ENCODE assay signal across 8 cellular contexts in genomic region chr9:35616681-35617459, GRCh38. TPM values are rescaled to one million over a fixed set of nuclear protein-coding genes. Genes with fewer than 3 reads are reported as not detected.
DNase-seq lines count a peak whose midpoint lies in the region; ATAC-seq, FAIRE-seq and TF ChIP-seq lines count a peak whose summit lies in the region.

No MANE protein-coding gene starts in this region.

- no peak for TF ChIP-seq POLR2A in K562 (conservative IDR thresholded peaks at IDR 0.05)

- WGBS in K562 (ENCODE audit: insufficient coverage, low coverage, missing lambda C conversion rate): 7% methylated on average over 12 of the region's 51 CpGs

- H3K4me1 Mint-ChIP-seq in T-helper 17 cell: peaks cover 52% of the 10 kb centered on the region

- H3K27me3 Mint-ChIP-seq in T-helper 17 cell: no peaks in the 10 kb centered on the region

- H3K4me3 ChIP-seq in K562: peak overlapping the region; percentile 15; the same call in 1 of the 2 replicates

- peaks cover 5 to 24% of the 10 kb centered on the region in 2 experiments; a peak in 3 of 5 replicates for H3K4me1 ChIP-seq in K562 (replicated peaks in 1 of 2; ENCODE audit: control insufficient read depth in 2 of 2, insufficient read depth in 2 of 2, low read length in 2 of 2)

- no peak for TF ChIP-seq EP300 in K562 (IDR thresholded peaks at IDR 0.05; ENCODE audit: low read length)

- H3K4me3 Mint-ChIP-seq in T-helper 17 cell: peak overlapping the region; percentile 92

- no peaks in the 10 kb centered on the region for H3K36me3 ChIP-seq in K562 (ENCODE audit: control insufficient read depth, insufficient read depth, low read length)

- peak overlapping the region in 1 of 2 experiments; percentile 83; a peak in 2 of 4 replicates for H3K9ac ChIP-seq in K562 (ENCODE audit: insufficient read depth in 1 of 2, low read depth in 2 of 2, low read length in 2 of 2)

- peak overlapping the region; percentile 62 for H3K4me2 ChIP-seq in K562 (ENCODE audit: insufficient read depth, low read length)

- intact Hi-C loops in K562 (cut with micrococcal nuclease): no loop called here

- TF ChIP-seq RAD21 in K562 (CRISPR knock-in tag; conservative IDR thresholded peaks at IDR 0.05 in 1 of 2, IDR thresholded peaks at IDR 0.05 in 1 of 2): no peak

- peaks cover 3 to 27% of the 10 kb centered on the region in 2 experiments; a peak in 3 of 5 replicates for H3K27me3 ChIP-seq in K562 (ENCODE audit: control insufficient read depth in 2 of 2, insufficient read depth in 2 of 2, low read length in 2 of 2)

- POLR2A ChIA-PET in K562 (lab: Yijun Ruan, JAX): no interaction called here

- no peak for FAIRE-seq in K562 (lab: Jason Lieb, UNC)

- in situ Hi-C loops in K562 (cut with MboI): no loop called here

- no peaks in the 10 kb centered on the region for H3K9me3 ChIP-seq in T-helper 17 cell (ENCODE audit: control insufficient read depth, low read length, poor library complexity, severe bottlenecking)
- no peaks in the 10 kb centered on the region for H3K9me3 ChIP-seq in K562 (replicated peaks; ENCODE audit: control insufficient read depth, insufficient read depth, low read depth, low read length)

- H2AFZ ChIP-seq in K562 (ENCODE audit: low read depth, low read length): peak overlapping the region; percentile 78

- no peaks in the 10 kb centered on the region for H3K9me1 ChIP-seq in K562 (ENCODE audit: control insufficient read depth, insufficient read depth, low read length)

- peak overlapping the region; percentile 94 for H3K27ac Mint-ChIP-seq in T-helper 17 cell

- no peaks in the 10 kb centered on the region for H3K79me2 ChIP-seq in K562 (ENCODE audit: control insufficient read depth, insufficient read depth, low read length)

- BruUV-seq in K562 (replicated peaks; lab: Mats Ljungman, UMichigan): no TSS peak

- no peak overlapping the region for H3K27ac ChIP-seq in K562 (ENCODE audit: extremely low read depth, low read depth, low read length)

- no peaks in the 10 kb centered on the region for H4K20me1 ChIP-seq in K562 (replicated peaks; ENCODE audit: control insufficient read depth, insufficient read depth, low read length)

- CTCF ChIA-PET in K562 (lab: Yijun Ruan, JAX; ENCODE audit: low intra/inter-chr PET ratio): no interaction called here

- peak; percentile 35 for DNase-seq in DMS79 treated with DMSO at 0.1 percent for 48 hours (lab: John Stamatoyannopoulos, UW)
- DNase-seq in T-helper 17 cell: peak; percentile 36 to 53 (median 52)
- peak in 3 of 4 experiments; percentile 39 to 62 (median 53) for DNase-seq in K562 (ENCODE audit: extremely low read depth in 1 of 4, low spot score in 3 of 4)
- peak; percentile 74 for DNase-seq in iPS-NIHi11 (ENCODE audit: low spot score)
- DNase-seq in stimulated activated CD4-positive, alpha-beta T cell treated with anti-CD3 and anti-CD28 coated beads, Interleukin-12 subunit alpha, Interleukin-12 subunit beta, amount 100 ng/mL, for 48 hours (ENCODE audit: low read depth in 2 of 3, low spot score in 1 of 3): peak; percentile 31 to 53 (median 44)
- DNase-seq in NCI-H2107 (lab: John Stamatoyannopoulos, UW): no peak
- DNase-seq in NCI-H2171 treated with DMSO at 0.1 percent for 48 hours (lab: John Stamatoyannopoulos, UW): no peak

- no peak for TF ChIP-seq CTCF in K562 (IDR thresholded peaks at IDR 0.05 in 2 of 3, conservative IDR thresholded peaks at IDR 0.05 in 1 of 3; ENCODE audit: insufficient read depth in 2 of 3, low read depth in 1 of 3, low read length in 3 of 3)

- H3K36me3 Mint-ChIP-seq in T-helper 17 cell (ENCODE audit: low read depth): peaks cover 2% of the 10 kb centered on the region

- peak; percentile 37 for ATAC-seq in HG02623 (IDR thresholded peaks at IDR 0.05; ENCODE audit: unreplicated experiment)
- ATAC-seq in T-helper 17 cell: peak; percentile 76
- peak; percentile 71 for ATAC-seq in K562

RNA-seq across cellular contexts. Expression of gene CD72, which starts 1.3 kb away (rescaled TPM):
- total RNA-seq in T-helper 17 cell (1 to 10 TPM; 3.5 to 8.1 TPM), K562 (2014; rRNA removed) (0.33 TPM in 1 of 2 replicates, not detected in the other), K562 (2014; rRNA removed; fragmentation: Illumina TruSeq; extraction: Trizol) (0.29 and 0.41 TPM in 2 replicates), K562 (2015; rRNA removed; fragmentation: Illumina TruSeq; extraction: Trizol) (0.62 and 0.75 TPM in 2 replicates), K562 (2021) (0.25 and 0.55 TPM in 2 replicates)
- total RNA-seq in K562 (2011; cell fraction: chromatin; rRNA removed; ENCODE audit: low replicate concordance): 2.0 and 3.5 TPM in 2 replicates
- 1.8 and 2.2 TPM in 2 replicates for total RNA-seq in K562 (2011; cell fraction: nucleolus; rRNA removed)
- total RNA-seq in K562 (2011; cell fraction: nucleoplasm; rRNA removed): 3.8 and 4.7 TPM in 2 replicates
- polyA plus RNA-seq in K562 (2011; rRNA removed) (0.78 and 1.7 TPM in 2 replicates), K562 (2014; fragmentation: Illumina TruSeq; extraction: Trizol) (0.25 and 0.43 TPM in 2 replicates), K562 (2014; fragmentation: Nextera tagmentation; extraction: Ambion mirVana) (under 1 TPM; 0.11 to 0.13 TPM), K562 (2014; rRNA removed) (0.19 and 0.54 TPM in 2 replicates)
- 1.0 TPM in 2 replicates for polyA plus RNA-seq in K562 (2011; cell fraction: cytosol; rRNA removed)
- polyA plus RNA-seq in K562 (2011; cell fraction: nucleus; rRNA removed): 7.0 and 8.5 TPM in 2 replicates
- polyA plus RNA-seq in K562 (2012): 0.74 and 0.98 TPM in 2 replicates
- polyA minus RNA-seq in K562 (2011; rRNA and poly(A)+ RNA removed): 0.70 and 0.87 TPM in 2 replicates
- not detected in 2 replicates for polyA minus RNA-seq in K562 (2011; cell fraction: cytosol; rRNA and poly(A)+ RNA removed)
- 1.2 and 1.6 TPM in 2 replicates for polyA minus RNA-seq in K562 (2011; cell fraction: nucleus; rRNA and poly(A)+ RNA removed)

RNA-seq across cellular contexts. Expression of gene TESK1, which starts 11.8 kb away (rescaled TPM):
- total RNA-seq in T-helper 17 cell (10 to 100 TPM; 31.7 to 31.9 TPM), K562 (2014; rRNA removed) (3.7 and 4.8 TPM in 2 replicates), K562 (2014; rRNA removed; fragmentation: Illumina TruSeq; extraction: Trizol) (1.8 and 2.1 TPM in 2 replicates), K562 (2015; rRNA removed; fragmentation: Illumina TruSeq; extraction: Trizol) (4.1 and 4.3 TPM in 2 replicates), K562 (2021) (7.9 and 10.4 TPM in 2 replicates)
- 31.6 and 38.4 TPM in 2 replicates for total RNA-seq in K562 (2011; cell fraction: chromatin; rRNA removed; ENCODE audit: low replicate concordance)
- 22.0 and 29.9 TPM in 2 replicates for total RNA-seq in K562 (2011; cell fraction: nucleolus; rRNA removed)
- 25.6 and 25.8 TPM in 2 replicates for total RNA-seq in K562 (2011; cell fraction: nucleoplasm; rRNA removed)
- polyA plus RNA-seq in K562 (2011; rRNA removed) (5.9 and 6.2 TPM in 2 replicates), K562 (2014; fragmentation: Illumina TruSeq; extraction: Trizol) (6.0 and 7.4 TPM in 2 replicates), K562 (2014; fragmentation: Nextera tagmentation; extraction: Ambion mirVana) (under 1 TPM; 0.07 to 0.21 TPM), K562 (2014; rRNA removed) (5.9 and 8.1 TPM in 2 replicates)
- polyA plus RNA-seq in K562 (2011; cell fraction: cytosol; rRNA removed): 5.3 and 8.8 TPM in 2 replicates
- polyA plus RNA-seq in K562 (2011; cell fraction: nucleus; rRNA removed): 40.2 and 56.0 TPM in 2 replicates
- polyA plus RNA-seq in K562 (2012): 11.7 and 15.9 TPM in 2 replicates
- 5.2 and 5.7 TPM in 2 replicates for polyA minus RNA-seq in K562 (2011; rRNA and poly(A)+ RNA removed)
- polyA minus RNA-seq in K562 (2011; cell fraction: cytosol; rRNA and poly(A)+ RNA removed): 4.2 and 8.7 TPM in 2 replicates
- 12.4 and 17.7 TPM in 2 replicates for polyA minus RNA-seq in K562 (2011; cell fraction: nucleus; rRNA and poly(A)+ RNA removed)

RNA-seq across cellular contexts. Expression of gene SIT1, which starts 33.9 kb away (rescaled TPM):
- total RNA-seq in T-helper 17 cell: 10 to 100 TPM; 33.9 to 48.9 TPM
- not detected in 2 replicates for total RNA-seq in K562 (2011; cell fraction: chromatin; rRNA removed; ENCODE audit: low replicate concordance)
- not detected in 2 replicates for total RNA-seq in K562 (2011; cell fraction: nucleolus; rRNA removed)
- total RNA-seq in K562 (2011; cell fraction: nucleoplasm; rRNA removed): not detected in 2 replicates
- total RNA-seq in K562 (2014; rRNA removed): not detected in 2 replicates
- total RNA-seq in K562 (2014; rRNA removed; fragmentation: Illumina TruSeq; extraction: Trizol): not detected in 2 replicates
- total RNA-seq in K562 (2015; rRNA removed; fragmentation: Illumina TruSeq; extraction: Trizol): not detected in 2 replicates
- total RNA-seq in K562 (2021): 0.16 TPM in 1 of 2 replicates, not detected in the other
- not detected in 2 replicates for polyA plus RNA-seq in K562 (2011; rRNA removed)
- polyA plus RNA-seq in K562 (2011; cell fraction: cytosol; rRNA removed): not detected in 2 replicates
- polyA plus RNA-seq in K562 (2011; cell fraction: nucleus; rRNA removed): 0.14 TPM in 1 of 2 replicates, not detected in the other
- polyA plus RNA-seq in K562 (2012): 0.11 TPM in 1 of 2 replicates, not detected in the other
- polyA plus RNA-seq in K562 (2014; fragmentation: Illumina TruSeq; extraction: Trizol): not detected in 2 replicates
- polyA plus RNA-seq in K562 (2014; fragmentation: Nextera tagmentation; extraction: Ambion mirVana): not detected
- polyA plus RNA-seq in K562 (2014; rRNA removed): 0.13 TPM in 1 of 2 replicates, not detected in the other
- not detected in 2 replicates for polyA minus RNA-seq in K562 (2011; rRNA and poly(A)+ RNA removed)
- not detected in 2 replicates for polyA minus RNA-seq in K562 (2011; cell fraction: cytosol; rRNA and poly(A)+ RNA removed)
- not detected in 2 replicates for polyA minus RNA-seq in K562 (2011; cell fraction: nucleus; rRNA and poly(A)+ RNA removed)

RNA-seq across cellular contexts. Expression of gene RMRP, which starts 40.9 kb away (rescaled TPM):
- over 10,000 TPM in 1 of 2 donors, 1,000 to 10,000 TPM in 1; 7,466 to 10,512 TPM for total RNA-seq in T-helper 17 cell
- 2,409 and 13,688 TPM in 2 replicates for total RNA-seq in K562 (2011; cell fraction: chromatin; rRNA removed; ENCODE audit: low replicate concordance)
- total RNA-seq in K562 (2011; cell fraction: nucleolus; rRNA removed): 206,583 and 250,153 TPM in 2 replicates
- 28,297 and 120,670 TPM in 2 replicates for total RNA-seq in K562 (2011; cell fraction: nucleoplasm; rRNA removed)
- 32,097 and 89,974 TPM in 2 replicates for total RNA-seq in K562 (2014; rRNA removed)
- 175 and 799 TPM in 2 replicates for total RNA-seq in K562 (2014; rRNA removed; fragmentation: Illumina TruSeq; extraction: Trizol)
- 29,003 and 31,020 TPM in 2 replicates for total RNA-seq in K562 (2015; rRNA removed; fragmentation: Illumina TruSeq; extraction: Trizol)
- total RNA-seq in K562 (2021): 25,789 and 26,070 TPM in 2 replicates
- 30.6 and 75.7 TPM in 2 replicates for polyA plus RNA-seq in K562 (2011; rRNA removed)
- 259 and 413 TPM in 2 replicates for polyA plus RNA-seq in K562 (2011; cell fraction: cytosol; rRNA removed)
- polyA plus RNA-seq in K562 (2011; cell fraction: nucleus; rRNA removed): 1,135 and 1,314 TPM in 2 replicates
- polyA plus RNA-seq in K562 (2012): 26.0 and 33.8 TPM in 2 replicates
- polyA plus RNA-seq in K562 (2014; fragmentation: Illumina TruSeq; extraction: Trizol): not detected in 2 replicates
- polyA plus RNA-seq in K562 (2014; fragmentation: Nextera tagmentation; extraction: Ambion mirVana): not detected
- 968 and 2,315 TPM in 2 replicates for polyA plus RNA-seq in K562 (2014; rRNA removed)
- 12,492 and 15,730 TPM in 2 replicates for polyA minus RNA-seq in K562 (2011; rRNA and poly(A)+ RNA removed)
- polyA minus RNA-seq in K562 (2011; cell fraction: cytosol; rRNA and poly(A)+ RNA removed): 24,287 and 37,114 TPM in 2 replicates
- polyA minus RNA-seq in K562 (2011; cell fraction: nucleus; rRNA and poly(A)+ RNA removed): 96,449 and 361,724 TPM in 2 replicates

RNA-seq across cellular contexts. Expression of gene CCDC107, which starts 41.2 kb away (rescaled TPM):
- total RNA-seq in T-helper 17 cell (10 to 100 TPM; 27.7 to 35.2 TPM), K562 (2014; rRNA removed) (8.1 and 10.8 TPM in 2 replicates), K562 (2014; rRNA removed; fragmentation: Illumina TruSeq; extraction: Trizol) (3.5 and 4.2 TPM in 2 replicates), K562 (2015; rRNA removed; fragmentation: Illumina TruSeq; extraction: Trizol) (6.0 and 6.1 TPM in 2 replicates), K562 (2021) (7.0 and 9.7 TPM in 2 replicates)
- total RNA-seq in K562 (2011; cell fraction: chromatin; rRNA removed; ENCODE audit: low replicate concordance): 5.7 and 12.2 TPM in 2 replicates
- 13.5 and 13.7 TPM in 2 replicates for total RNA-seq in K562 (2011; cell fraction: nucleolus; rRNA removed)
- total RNA-seq in K562 (2011; cell fraction: nucleoplasm; rRNA removed): 9.7 and 11.8 TPM in 2 replicates
- polyA plus RNA-seq in K562 (2011; rRNA removed) (6.6 and 7.7 TPM in 2 replicates), K562 (2014; fragmentation: Illumina TruSeq; extraction: Trizol) (4.7 and 5.1 TPM in 2 replicates), K562 (2014; fragmentation: Nextera tagmentation; extraction: Ambion mirVana) (under 1 TPM in 1 of 2 experiments, not detected in 1; 0.35 TPM), K562 (2014; rRNA removed) (9.9 and 11.3 TPM in 2 replicates)
- 7.4 and 13.4 TPM in 2 replicates for polyA plus RNA-seq in K562 (2011; cell fraction: cytosol; rRNA removed)
- 9.8 and 11.3 TPM in 2 replicates for polyA plus RNA-seq in K562 (2011; cell fraction: nucleus; rRNA removed)
- 6.8 and 9.9 TPM in 2 replicates for polyA plus RNA-seq in K562 (2012)
- 2.0 and 3.0 TPM in 2 replicates for polyA minus RNA-seq in K562 (2011; rRNA and poly(A)+ RNA removed)
- polyA minus RNA-seq in K562 (2011; cell fraction: cytosol; rRNA and poly(A)+ RNA removed): 2.2 and 4.6 TPM in 2 replicates
- 4.2 and 5.2 TPM in 2 replicates for polyA minus RNA-seq in K562 (2011; cell fraction: nucleus; rRNA and poly(A)+ RNA removed)

Comparison
In these comparisons a context has a peak if more than half of its experiments do, and no peak if none do; other contexts are left out.
1. DNase-seq: peak in DMS79 treated with DMSO at 0.1 percent for 48 hours (single experiment), T-helper 17 cell (3 of 3), K562 (3 of 4), iPS-NIHi11 (single experiment) and stimulated activated CD4-positive, alpha-beta T cell treated with anti-CD3 and anti-CD28 coated beads, Interleukin-12 subunit alpha, Interleukin-12 subunit beta, amount 100 ng/mL, for 48 hours (3 of 3); none in NCI-H2107 (single experiment) and NCI-H2171 treated with DMSO at 0.1 percent for 48 hours (single experiment).
2. RNA of gene SIT1, which starts 33.9 kb away (total RNA-seq): 33.9 to 48.9 TPM in T-helper 17 cell; 0.16 TPM in K562; every median in the first group is over 10 times any median in the second.
3. Peak in every context shown above with its lines, with median percentiles within 50 percentile points of each other: ATAC-seq.